ENCODE assay signal across 12 cellular contexts in the genomic region with DNA sequence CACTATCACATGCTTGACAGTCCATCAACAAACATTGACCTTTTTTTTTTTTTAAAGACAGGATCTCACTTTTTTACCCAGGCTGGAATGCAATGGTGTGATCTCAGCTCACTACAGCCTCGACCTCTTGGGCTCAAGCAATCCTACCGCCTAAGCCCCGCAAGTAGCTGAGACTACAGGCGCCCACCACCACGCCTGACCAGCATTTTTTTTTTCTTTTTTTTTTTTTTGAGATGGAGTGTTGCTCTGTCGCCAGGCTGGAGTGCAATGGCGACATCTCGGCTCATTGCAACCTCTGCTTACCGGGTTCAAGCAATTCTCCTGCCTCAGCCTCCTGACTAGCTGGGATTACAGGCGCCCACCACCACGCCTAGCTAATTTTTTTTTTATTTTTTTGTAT. TPM values are rescaled to one million over a fixed set of nuclear protein-coding genes. Genes with fewer than 3 reads are reported as not detected.
DNase-seq lines count a peak whose midpoint lies in the region; TF ChIP-seq lines count a peak whose summit lies in the region.
"Not testable (repeated sequence)": the region's sequence is repeated elsewhere in the genome, so short reads cannot be mapped to it uniquely, and the experiment has no call there.
"Had no signal": no experiment of that assay in that cellular context is flagged by ENCODE, and none has a peak within 500 bp of the region (broad histone marks: within the 10 kb centered on the region; RNA-seq: fewer than 3 reads in every experiment).

No MANE protein-coding gene starts in this region.

- not testable (repeated sequence) for H3K4me3 ChIP-seq in dorsolateral prefrontal cortex

- intact Hi-C loops in dorsolateral prefrontal cortex (cut with DNase I), result not testable (repeated sequence)

- not testable (repeated sequence) for TF ChIP-seq CTCF in dorsolateral prefrontal cortex (IDR thresholded peaks at IDR 0.05 in 54 of 56, conservative IDR thresholded peaks at IDR 0.05 in 2 of 56; ENCODE audit: low read depth in 1 of 56, partially characterized antibody in 56 of 56)

- not testable (repeated sequence) for DNase-seq in caudate nucleus (lab: John Stamatoyannopoulos, UW); dorsolateral prefrontal cortex

- peak overlapping the region; percentile 99 for H3K27ac ChIP-seq in angular gyrus (ENCODE audit: low read depth, low read length)
- H3K27ac ChIP-seq in caudate nucleus (ENCODE audit: low read depth, low read length), result peak overlapping the region; percentile 97
- H3K27ac ChIP-seq in dorsolateral prefrontal cortex, result peak overlapping the region in 52 of 59 donors; percentile 7 to 100 (median 97)
- peak overlapping the region; percentile 97 for H3K27ac ChIP-seq in layer of hippocampus (ENCODE audit: low read depth, low read length)
- peak overlapping the region; percentile 95 for H3K27ac ChIP-seq in temporal lobe (ENCODE audit: low read depth, low read length)

- not testable (repeated sequence) for H3K27me3 ChIP-seq in dorsolateral prefrontal cortex; layer of hippocampus (ENCODE audit: control insufficient read depth, insufficient read depth, low read length)

RNA-seq across cellular contexts. Expression of a gene that starts 21.9 kb away (rescaled TPM):
- total RNA-seq in dorsolateral prefrontal cortex (100 to 1,000 TPM; 121 to 226 (median 173) TPM), temporal lobe (132 TPM)
- total RNA-seq: CD4-positive, alpha-beta memory T cell; CD4-positive, CD25-positive, alpha-beta regulatory T cell; CD8-positive, alpha-beta memory T cell; Daoy had no signal

RNA-seq across cellular contexts. Expression of a gene that starts 23.5 kb away (rescaled TPM):
- total RNA-seq in dorsolateral prefrontal cortex, result 100 to 1,000 TPM; 166 to 389 (median 218) TPM
- 47.5 TPM for total RNA-seq in temporal lobe

RNA-seq across cellular contexts. Expression of a gene that starts 24.0 kb away (rescaled TPM):
- 10 to 100 TPM in 3 of 120 experiments, 1 to 10 TPM in 117; 1.5 to 15.0 (median 4.5) TPM for total RNA-seq in dorsolateral prefrontal cortex
- total RNA-seq in temporal lobe, result 0.49 TPM
- total RNA-seq: CD4-positive, alpha-beta memory T cell; CD4-positive, CD25-positive, alpha-beta regulatory T cell; Daoy had no signal

RNA-seq across cellular contexts. Expression of a gene that starts 39.8 kb away (rescaled TPM):
- 10 to 100 TPM in 111 of 120 experiments, 1 to 10 TPM in 9; 7.4 to 50.1 (median 15.3) TPM for total RNA-seq in dorsolateral prefrontal cortex
- 0.25 TPM for total RNA-seq in temporal lobe
- total RNA-seq: A673; CD4-positive, alpha-beta memory T cell; CD4-positive, CD25-positive, alpha-beta regulatory T cell; CD8-positive, alpha-beta memory T cell; Daoy; G401; GM12878 had no signal

RNA-seq across cellular contexts. Expression of a gene that starts 46.7 kb away (rescaled TPM):
- total RNA-seq in dorsolateral prefrontal cortex (10 to 100 TPM; 10.4 to 33.2 (median 19.5) TPM), temporal lobe (9.3 TPM)
